Comparison of ENCODE assay signal across 32 cellular contexts in genomic region chr6:97591955-97592354, GRCh38.
"Had no signal": no experiment of that assay in that cellular context is flagged by ENCODE, and none has a peak within 500 bp of the region (broad histone marks: within the 10 kb centered on the region; RNA-seq: fewer than 3 reads in every experiment).

No MANE protein-coding gene starts in this region.

- H3K9me3 ChIP-seq: body of pancreas, esophagus squamous epithelium, left ventricle myocardium inferior, mucosa of descending colon, ovary, thoracic aorta, vagina had no signal

- ATAC-seq: activated CD4-positive, CD25-positive, alpha-beta regulatory T cell treated with anti-CD3 and anti-CD28 coated beads, Interleukin-2, amount 50 U/mL, for 24 hours; body of pancreas; mucosa of descending colon; sciatic nerve; stimulated activated effector memory CD8-positive, alpha-beta T cell treated with anti-CD3 and anti-CD28 coated beads, Interleukin-12 subunit alpha, Interleukin-12 subunit beta, amount 100 ng/mL, for 72 hours had no signal

- H3K4me1 ChIP-seq: body of pancreas, esophagus squamous epithelium, left ventricle myocardium inferior, vagina had no signal

- H3K4me3 ChIP-seq: body of pancreas, esophagus squamous epithelium, left ventricle myocardium inferior, lung, mucosa of descending colon, ovary, skin epidermis, thoracic aorta, vagina had no signal

- DNase-seq: activated CD4-positive, alpha-beta T cell treated with anti-CD3 and anti-CD28 coated beads for 48 hours; activated CD4-positive, alpha-beta T cell treated with anti-CD3 and anti-CD28 coated beads, Interleukin-2, amount 50 U/mL, for 48 hours; activated CD8-positive, alpha-beta memory T cell treated with anti-CD3 and anti-CD28 coated beads for 24 hours; activated effector memory CD4-positive, alpha-beta T cell treated with Interleukin-2 at 50 U/mL for 16 hours; activated naive CD4-positive, alpha-beta T cell treated with Interleukin-2 at 50 U/mL for 16 hours; aorta; body of pancreas; dermis blood vessel endothelial cell; effector CD4-positive, alpha-beta T cell; esophagus squamous epithelium; foreskin melanocyte; glutamatergic neuron; left ventricle myocardium inferior; mucosa of descending colon; ovary; stimulated activated CD4-positive, alpha-beta T cell treated with anti-CD3 and anti-CD28 coated beads, Interleukin-4, amount 100 ng/mL, for 24 hours; T-helper 1 cell had no signal

- H3K27me3 Mint-ChIP-seq: activated naive CD8-positive, alpha-beta T cell; progenitor cell of endocrine pancreas; stimulated activated naive CD8-positive, alpha-beta T cell treated with anti-CD3 and anti-CD28 coated beads, Interleukin-15, Interleukin-2, amounts not matched to agents 100 ng/mL and 50 ng/mL, for 24 hours; type B pancreatic cell had no signal

- H3K4me1 Mint-ChIP-seq: nephron; stimulated activated effector memory CD8-positive, alpha-beta T cell treated with anti-CD3 and anti-CD28 coated beads, Interleukin-12 subunit alpha, Interleukin-12 subunit beta, amount 100 ng/mL, for 72 hours had no signal

- H3K4me3 Mint-ChIP-seq: activated naive CD8-positive, alpha-beta T cell; nephron; stimulated activated effector memory CD8-positive, alpha-beta T cell treated with anti-CD3 and anti-CD28 coated beads, Interleukin-12 subunit alpha, Interleukin-12 subunit beta, amount 100 ng/mL, for 72 hours; stimulated activated naive CD8-positive, alpha-beta T cell treated with anti-CD3 and anti-CD28 coated beads, Interleukin-15, Interleukin-2, amounts not matched to agents 100 ng/mL and 50 ng/mL, for 24 hours; T-helper 2 cell treated with Interferon-gamma antibody and Interleukin-4, amounts not matched to agents 5 μg/mL and 100 μg/mL, for 36 hours; type B pancreatic cell had no signal

- H3K27ac ChIP-seq: body of pancreas, epithelial cell of prostate, esophagus squamous epithelium, left ventricle myocardium inferior, ovary, skin epidermis, thoracic aorta, vagina, VCaP had no signal

- H3K36me3 Mint-ChIP-seq: activated naive CD8-positive, alpha-beta T cell; stimulated activated effector memory CD8-positive, alpha-beta T cell treated with anti-CD3 and anti-CD28 coated beads, Interleukin-12 subunit alpha, Interleukin-12 subunit beta, amount 100 ng/mL, for 72 hours; type B pancreatic cell had no signal

- H3K9me3 Mint-ChIP-seq: nephron; T-helper 2 cell treated with Interferon-gamma antibody and Interleukin-4, amounts not matched to agents 5 μg/mL and 100 μg/mL, for 36 hours; type B pancreatic cell had no signal

- H3K27ac Mint-ChIP-seq: activated naive CD8-positive, alpha-beta T cell; nephron; progenitor cell of endocrine pancreas; stimulated activated effector memory CD8-positive, alpha-beta T cell treated with anti-CD3 and anti-CD28 coated beads, Interleukin-12 subunit alpha, Interleukin-12 subunit beta, amount 100 ng/mL, for 72 hours; stimulated activated naive CD8-positive, alpha-beta T cell treated with anti-CD3 and anti-CD28 coated beads, Interleukin-15, Interleukin-2, amounts not matched to agents 100 ng/mL and 50 ng/mL, for 24 hours; T-helper 2 cell treated with Interferon-gamma antibody and Interleukin-4, amounts not matched to agents 5 μg/mL and 100 μg/mL, for 36 hours; type B pancreatic cell had no signal

- H3K27me3 ChIP-seq: body of pancreas, esophagus squamous epithelium, ovary, vagina had no signal

- H3K36me3 ChIP-seq: esophagus squamous epithelium, left ventricle myocardium inferior, ovary, thoracic aorta, vagina had no signal
